In the genomic region with DNA sequence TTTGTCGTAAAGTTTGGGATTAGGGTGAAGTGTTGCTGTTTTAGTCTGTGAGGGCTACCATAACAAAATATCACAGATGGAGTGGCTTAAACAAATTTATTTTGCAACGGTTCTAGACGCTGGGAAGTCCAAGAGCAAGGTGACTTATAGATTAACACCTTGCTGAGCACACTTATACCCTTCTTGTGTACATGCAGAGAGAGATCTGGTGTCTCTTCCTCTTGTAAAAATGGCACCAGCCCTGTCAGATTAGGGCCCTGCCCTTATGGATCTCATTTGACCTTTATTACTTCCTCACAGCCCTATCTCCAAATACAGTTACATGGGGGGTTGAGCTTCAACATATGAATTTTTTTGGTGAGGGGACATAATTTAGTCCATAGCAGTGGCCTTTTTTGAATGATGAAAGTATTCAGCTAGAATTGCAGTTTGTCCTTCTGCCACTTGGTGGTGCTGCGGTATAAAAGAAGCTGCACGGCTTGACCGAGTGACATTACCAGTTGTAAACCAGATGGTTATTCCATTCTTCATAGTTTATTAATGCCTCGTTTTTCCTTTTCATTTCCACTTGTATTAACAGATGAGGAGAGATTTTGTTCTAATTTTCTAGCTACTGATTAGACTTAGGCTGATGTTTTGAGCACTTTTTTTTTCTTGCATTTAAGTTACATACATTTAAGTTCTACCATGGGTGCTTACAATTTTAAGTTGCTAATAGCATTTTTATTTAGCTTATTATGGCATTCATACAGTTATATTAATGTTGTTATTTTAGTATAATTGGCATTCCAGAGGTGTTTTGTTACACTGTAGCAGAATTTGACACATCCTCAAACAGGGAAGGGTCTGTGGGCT, we compare ENCODE assay signal across 8 cellular contexts. TPM values are rescaled to one million over a fixed set of nuclear protein-coding genes. Genes with fewer than 3 reads are reported as not detected.
DNase-seq lines count a peak whose midpoint lies in the region; TF ChIP-seq lines count a peak whose summit lies in the region.

No MANE protein-coding gene starts in this region.

- no peak overlapping the region for H3K4me3 ChIP-seq in right atrium auricular region
- no peak overlapping the region for H3K4me3 ChIP-seq in sigmoid colon

- no peaks in the 10 kb centered on the region for H3K9me3 Mint-ChIP-seq in T-helper 2 cell treated with Interferon-gamma antibody and Interleukin-4, amounts not matched to agents 5 μg/mL and 100 μg/mL, for 36 hours

- H3K9me3 ChIP-seq in right atrium auricular region (no peaks in the 10 kb centered on the region), sigmoid colon (no peaks in the 10 kb centered on the region)

- TF ChIP-seq POLR2A in sigmoid colon (IDR thresholded peaks at IDR 0.05): no peak

- H3K27me3 ChIP-seq in right atrium auricular region (no peaks in the 10 kb centered on the region), sigmoid colon (no peaks in the 10 kb centered on the region)

- 25 to 27% methylated on average over 7 of the region's 7 CpGs for WGBS in sigmoid colon, 2 donors

- H3K4me3 Mint-ChIP-seq in T-helper 2 cell treated with Interferon-gamma antibody and Interleukin-4, amounts not matched to agents 5 μg/mL and 100 μg/mL, for 36 hours: no peak overlapping the region

- H3K27me3 Mint-ChIP-seq in T-helper 2 cell treated with Interferon-gamma antibody and Interleukin-4, amounts not matched to agents 5 μg/mL and 100 μg/mL, for 36 hours (ENCODE audit: low read depth): no peaks in the 10 kb centered on the region

- peaks cover 25% of the 10 kb centered on the region for H3K4me1 Mint-ChIP-seq in T-helper 2 cell treated with Interferon-gamma antibody and Interleukin-4, amounts not matched to agents 5 μg/mL and 100 μg/mL, for 36 hours (ENCODE audit: low read depth)

- H3K4me1 ChIP-seq in right atrium auricular region (peaks cover 0 to 8% of the 10 kb centered on the region in 2 donors), sigmoid colon (peaks cover 0 to 4% (median 0%) of the 10 kb centered on the region in 4 donors)

- H3K27ac ChIP-seq in right atrium auricular region: no peak overlapping the region
- H3K27ac ChIP-seq in sigmoid colon: no peak overlapping the region

- intact Hi-C loops in sigmoid colon (cut with DNase I): loop anchor here (5.0 to 10.0 kb wide), 3 partner anchors 339 to 611 kb away; partner anchors contain the start of gene YTHDC2

- H3K27ac Mint-ChIP-seq in T-helper 2 cell treated with Interferon-gamma antibody and Interleukin-4, amounts not matched to agents 5 μg/mL and 100 μg/mL, for 36 hours: no peak overlapping the region

- TF ChIP-seq CTCF in GM10266 (IDR thresholded peaks at IDR 0.05; ENCODE audit: control insufficient read depth, insufficient read depth, low read depth, missing control alignments): peak; percentile 90
- TF ChIP-seq CTCF in right atrium auricular region (IDR thresholded peaks at IDR 0.05): peak; percentile 83 to 92
- TF ChIP-seq CTCF in sigmoid colon (IDR thresholded peaks at IDR 0.05): peak; percentile 59 to 92 (median 77)

- H3K36me3 ChIP-seq in right atrium auricular region (peaks cover under 1% of the 10 kb centered on the region), sigmoid colon (peaks cover 0 to 15% (median 0%) of the 10 kb centered on the region in 4 donors)

- peaks cover 49% of the 10 kb centered on the region for H3K36me3 Mint-ChIP-seq in T-helper 2 cell treated with Interferon-gamma antibody and Interleukin-4, amounts not matched to agents 5 μg/mL and 100 μg/mL, for 36 hours (ENCODE audit: low read depth)

- no peak for TF ChIP-seq EP300 in sigmoid colon (IDR thresholded peaks at IDR 0.05)

- DNase-seq in GM10266 (ENCODE audit: extremely low spot score): peak; percentile 32
- peak; percentile 65 for DNase-seq in H4 (ENCODE audit: low spot score)
- peak; percentile 68 for DNase-seq in LoVo (ENCODE audit: low spot score)
- peak; percentile 60 for DNase-seq in T-helper 2 cell treated with Interferon-gamma antibody and Interleukin-4, amounts not matched to agents 5 μg/mL and 100 μg/mL, for 36 hours (ENCODE audit: low spot score)
- peak in 47 of 56 donors; percentile 1 to 86 (median 22) for DNase-seq in amygdala (lab: John Stamatoyannopoulos, UW)
- peak; percentile 82 for DNase-seq in right atrium auricular region (ENCODE audit: low spot score)
- DNase-seq in sigmoid colon: peak; percentile 81
- no peak for DNase-seq in NCI-H526 treated with DMSO at 0.1 percent for 48 hours (lab: John Stamatoyannopoulos, UW)

RNA-seq across cellular contexts. Expression of gene DCP2, which starts 19.4 kb away (rescaled TPM):
- 33.4 and 36.1 TPM in 2 replicates for total RNA-seq in H4 (2014; rRNA removed; shearing (Covaris generic))
- total RNA-seq in right atrium auricular region (10 to 100 TPM; 10.8 to 12.8 TPM), sigmoid colon (10 to 100 TPM; 18.1 to 26.8 (median 20.8) TPM)
- 10 to 100 TPM in 1 of 3 donors, 1 to 10 TPM in 2; 5.5 to 12.4 (median 9.6) TPM for polyA plus RNA-seq in sigmoid colon
